Comparison of ENCODE assay signal across 2 cellular contexts in genomic region chr16:48865511-48865910, GRCh38.
"Had no signal": no experiment of that assay in that cellular context is flagged by ENCODE, and none has a peak within 500 bp of the region (broad histone marks: within the 10 kb centered on the region; RNA-seq: fewer than 3 reads in every experiment).

No MANE protein-coding gene starts in this region.

- DNase-seq: GDM1, GF-D8 had no signal
